ENCODE assay signal across 17 cellular contexts in the genomic region with DNA sequence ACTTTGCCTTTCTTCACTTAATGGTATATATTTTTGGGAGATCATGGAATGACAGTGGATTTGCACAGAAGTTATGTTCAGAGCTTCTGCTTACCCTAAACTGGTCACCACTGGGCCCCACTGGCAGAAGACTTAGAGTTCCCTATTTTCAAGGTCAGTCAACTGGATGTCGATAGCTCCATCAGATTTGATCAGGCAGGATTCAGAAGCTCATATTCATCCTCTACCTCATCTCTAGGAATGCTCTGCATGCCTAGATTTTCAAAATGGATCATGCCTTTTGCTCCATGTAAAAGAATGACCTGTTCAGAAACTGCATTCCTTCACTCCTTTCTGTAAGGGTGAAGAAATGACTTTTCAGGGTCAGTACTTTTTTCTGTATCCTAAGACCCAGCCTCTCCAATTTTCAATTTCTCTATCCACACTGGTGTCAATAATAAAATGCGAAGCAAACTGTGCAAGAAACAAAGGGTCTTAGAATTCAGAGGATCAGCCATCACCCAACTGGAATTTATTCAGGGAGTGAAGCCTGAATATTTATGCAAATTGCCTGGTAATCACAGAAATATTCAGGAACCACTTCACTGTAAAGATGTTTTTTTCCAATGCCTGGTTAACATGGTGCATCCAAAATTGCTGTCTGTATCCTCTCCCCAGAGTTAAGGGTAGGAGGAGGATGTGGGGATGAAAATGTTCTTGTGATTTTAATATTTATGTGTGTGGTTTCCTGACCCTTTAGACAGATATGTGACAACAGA.
DNase-seq lines count a peak whose midpoint lies in the region; ATAC-seq, FAIRE-seq and TF ChIP-seq lines count a peak whose summit lies in the region.
"Had no signal": no experiment of that assay in that cellular context is flagged by ENCODE, and none has a peak within 500 bp of the region (broad histone marks: within the 10 kb centered on the region; RNA-seq: fewer than 3 reads in every experiment).

No MANE protein-coding gene starts in this region.

- peaks cover 17% of the 10 kb centered on the region for H3K4me1 Mint-ChIP-seq in memory B cell
- H3K4me1 Mint-ChIP-seq: activated naive CD4-positive, alpha-beta T cell treated with anti-CD3 and anti-CD28 coated beads, Interleukin-2, amount 50 U/mL, for 24 hours had no signal

- no peaks in the 10 kb centered on the region for H3K27me3 ChIP-seq in bronchial epithelial cell (ENCODE audit: control insufficient read depth, insufficient read depth, low read length)
- no peaks in the 10 kb centered on the region for H3K27me3 ChIP-seq in colonic mucosa
- H3K27me3 ChIP-seq: hepatocyte, left lung, suprapubic skin had no signal

- TF ChIP-seq CTCF in bronchial epithelial cell (IDR thresholded peaks at IDR 0.05; ENCODE audit: insufficient read depth, low read length, severe bottlenecking) (no peak), colonic mucosa (IDR thresholded peaks at IDR 0.05) (no peak)

- no peak overlapping the region for H3K27ac ChIP-seq in colonic mucosa
- H3K27ac ChIP-seq: hepatocyte, left lung, prostate gland, SK-N-MC, suprapubic skin had no signal

- FAIRE-seq in HTR-8/SVneo (lab: Jason Lieb, UNC): peak; percentile 33
- no peak for FAIRE-seq in bronchial epithelial cell (lab: Jason Lieb, UNC)

- H3K36me3 ChIP-seq in bronchial epithelial cell (ENCODE audit: control insufficient read depth, insufficient read depth, low read length): no peaks in the 10 kb centered on the region
- no peaks in the 10 kb centered on the region for H3K36me3 ChIP-seq in colonic mucosa
- H3K36me3 ChIP-seq: prostate gland, suprapubic skin had no signal

- H3K27me3 Mint-ChIP-seq in memory B cell: no peaks in the 10 kb centered on the region
- H3K27me3 Mint-ChIP-seq: activated naive CD4-positive, alpha-beta T cell treated with anti-CD3 and anti-CD28 coated beads, Interleukin-2, amount 50 U/mL, for 24 hours had no signal

- H3K4me1 ChIP-seq in colonic mucosa: no peaks in the 10 kb centered on the region
- H3K4me1 ChIP-seq: left lung, prostate gland, suprapubic skin had no signal

- ATAC-seq in memory B cell (ENCODE audit: low read depth): no peak
- ATAC-seq: left lung had no signal

- DNase-seq in AG20443 (ENCODE audit: low spot score) (peak; percentile 52), HTR-8/SVneo (ENCODE audit: insufficient read length, low spot score) (peak; percentile 41), bronchial epithelial cell (ENCODE audit: low read depth) (peak; percentile 34), memory B cell (ENCODE audit: low spot score in 2 of 2) (no peak), HuH-7.5 (ENCODE audit: low spot score) (no peak), NCI-H187 (lab: John Stamatoyannopoulos, UW) (no peak), colonic mucosa (no peak), activated gamma-delta T cell treated with Interleukin-2 at 50 U/mL for 16 hours (no peak)
- DNase-seq: C1 segment of cervical spinal cord; left lung; NCI-H1092; stimulated activated CD4-positive, alpha-beta T cell treated with anti-CD3 and anti-CD28 coated beads, Interleukin-15, amount 100 ng/mL, for 24 hours had no signal

- H3K36me3 Mint-ChIP-seq in memory B cell: peaks cover 63% of the 10 kb centered on the region

- H3K9ac ChIP-seq in colonic mucosa (ENCODE audit: low read depth in 2 of 2, low read length in 2 of 2): no peak overlapping the region

- peaks cover 1% of the 10 kb centered on the region for H3K9me3 Mint-ChIP-seq in memory B cell
- H3K9me3 Mint-ChIP-seq: activated naive CD4-positive, alpha-beta T cell treated with anti-CD3 and anti-CD28 coated beads, Interleukin-2, amount 50 U/mL, for 24 hours had no signal

- H3K27ac Mint-ChIP-seq in memory B cell: peak overlapping the region; percentile 35
- H3K27ac Mint-ChIP-seq: activated naive CD4-positive, alpha-beta T cell treated with anti-CD3 and anti-CD28 coated beads, Interleukin-2, amount 50 U/mL, for 24 hours had no signal

- no peaks in the 10 kb centered on the region for H3K9me3 ChIP-seq in colonic mucosa
- H3K9me3 ChIP-seq: left lung, prostate gland, suprapubic skin had no signal

- H3K4me3 Mint-ChIP-seq in memory B cell: no peak overlapping the region
- H3K4me3 Mint-ChIP-seq: activated naive CD4-positive, alpha-beta T cell treated with anti-CD3 and anti-CD28 coated beads, Interleukin-2, amount 50 U/mL, for 24 hours had no signal

- intact Hi-C loops in colonic mucosa (cut with DNase I): no loop called here

- no peak overlapping the region for H3K4me3 ChIP-seq in bronchial epithelial cell (ENCODE audit: low read depth, low read length)
- no peak overlapping the region for H3K4me3 ChIP-seq in colonic mucosa
- H3K4me3 ChIP-seq: hepatocyte, left lung, prostate gland, SK-N-MC, suprapubic skin had no signal

Comparison
In these comparisons a context has a peak if more than half of its experiments do, and no peak if none do; other contexts are left out.
1. DNase-seq: peak in AG20443 (single experiment), HTR-8/SVneo (single experiment) and bronchial epithelial cell (single experiment); none in memory B cell (0 of 2), HuH-7.5 (single experiment), NCI-H187 (0 of 2), colonic mucosa (single experiment) and activated gamma-delta T cell treated with Interleukin-2 at 50 U/mL for 16 hours (single experiment).